Comparison of ENCODE assay signal across 6 cellular contexts in genomic region chr10:116017405-116017804, GRCh38.
"Had no signal": no experiment of that assay in that cellular context is flagged by ENCODE, and none has a peak within 500 bp of the region (broad histone marks: within the 10 kb centered on the region; RNA-seq: fewer than 3 reads in every experiment).

No MANE protein-coding gene starts in this region.

- H3K4me3 ChIP-seq: GM23338, K562 had no signal

- H3K27ac Mint-ChIP-seq: GM23338, H9 had no signal

- H3K4me2 ChIP-seq: GM23338 had no signal

- ATAC-seq: GM23338, K562 had no signal

- H3K4me3 Mint-ChIP-seq: GM23338, H9 had no signal

- DNase-seq: H9, HCEC 1CT, IMR-90, KG1 had no signal
